Comparison of ENCODE assay signal across 23 cellular contexts in the genomic region with DNA sequence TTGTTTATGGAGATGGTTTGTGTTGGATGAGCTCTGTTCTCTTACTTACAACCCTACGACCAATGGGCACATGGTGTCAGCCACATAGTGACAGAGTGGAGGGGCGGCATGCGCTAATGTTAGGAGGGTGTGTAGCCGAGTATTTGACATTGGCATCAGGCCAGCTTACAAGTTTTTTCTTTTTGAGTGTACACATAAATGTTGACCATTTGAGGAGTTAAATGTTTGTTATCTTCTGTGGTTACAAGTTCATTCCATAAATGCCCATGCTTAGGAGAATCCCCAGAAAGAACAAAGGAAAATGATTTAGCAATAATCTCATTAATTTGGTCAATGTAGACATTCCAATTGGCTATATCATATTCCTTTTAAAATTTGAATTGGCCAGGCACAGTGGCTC.
DNase-seq lines count a peak whose midpoint lies in the region; ATAC-seq and TF ChIP-seq lines count a peak whose summit lies in the region.
"Had no signal": no experiment of that assay in that cellular context is flagged by ENCODE, and none has a peak within 500 bp of the region (broad histone marks: within the 10 kb centered on the region; RNA-seq: fewer than 3 reads in every experiment).

No MANE protein-coding gene starts in this region.

- H3K9me3 ChIP-seq in GM23248 (ENCODE audit: low read depth) (no peaks in the 10 kb centered on the region), PC-3 (ENCODE audit: low read length) (no peaks in the 10 kb centered on the region), stomach (no peaks in the 10 kb centered on the region)
- H3K9me3 ChIP-seq: left lung, thyroid gland had no signal

- H3K4me1 ChIP-seq in GM23248 (ENCODE audit: insufficient read depth) (peaks cover 33% of the 10 kb centered on the region), PC-3 (ENCODE audit: insufficient read depth, low read length) (peaks cover 35% of the 10 kb centered on the region), stomach (peaks cover 8 to 32% (median 17%) of the 10 kb centered on the region in 4 donors)
- H3K4me1 ChIP-seq: thyroid gland had no signal

- H3K9me2 ChIP-seq in GM23248 (ENCODE audit: insufficient read depth) (no peaks in the 10 kb centered on the region), PC-3 (replicated peaks; ENCODE audit: low read length) (no peaks in the 10 kb centered on the region)

- intact Hi-C loops in PC-3 (cut with micrococcal nuclease) (loop anchor here (5.0 kb wide), 1 partner anchor 196 kb away; no protein-coding TSS in a partner anchor), stomach (cut with DNase I; ENCODE audit: low total_unique reads) (no loop called here)

- H3K4me2 ChIP-seq in GM23248 (ENCODE audit: unreplicated experiment), result no peak overlapping the region
- H3K4me2 ChIP-seq in PC-3 (ENCODE audit: low read length), result no peak overlapping the region
- H3K4me2 ChIP-seq: PC-9 had no signal

- in situ Hi-C loops in GM23248 (cut with MboI), result no loop called here

- no peak overlapping the region for H3K4me3 ChIP-seq in GM23248
- no peak overlapping the region for H3K4me3 ChIP-seq in PC-3 (ENCODE audit: low read length)
- H3K4me3 ChIP-seq in epithelial cell of esophagus (ENCODE audit: low read length), result no peak overlapping the region
- H3K4me3 ChIP-seq in stomach, result no peak overlapping the region
- H3K4me3 ChIP-seq: heart left ventricle, left lung, PC-9, skin epidermis, thyroid gland had no signal

- H3K36me3 ChIP-seq in GM23248 (ENCODE audit: low read depth) (no peaks in the 10 kb centered on the region), PC-3 (ENCODE audit: low read depth, low read length) (no peaks in the 10 kb centered on the region), stomach (no peaks in the 10 kb centered on the region)
- H3K36me3 ChIP-seq: heart left ventricle, left lung, thyroid gland had no signal

- WGBS in GM23248 (ENCODE audit: low coverage in 1 of 2, low lambda C conversion rate in 2 of 2, missing lambda C conversion rate in 2 of 2), 2 experiments, result 86 to 89% methylated on average over 4 of the region's 4 CpGs
- WGBS in stomach, 5 donors, result 20 to 49% (median 37%) methylated on average over 4 of the region's 4 CpGs

- 0 out of 2 replicates have a peak overlapping the region, but pooled peaks have one; percentile 77 for H3K27ac ChIP-seq in GM23248
- no peak overlapping the region for H3K27ac ChIP-seq in PC-3 (ENCODE audit: low read length)
- H3K27ac ChIP-seq in stomach, result peak overlapping the region in 2 of 5 donors; percentile 22 to 31
- H3K27ac ChIP-seq: heart left ventricle, left lung, PC-9, thyroid gland had no signal

- H3K9ac ChIP-seq in GM23248 (no peak overlapping the region), PC-3 (ENCODE audit: low read length) (no peak overlapping the region)

- H3K27me3 ChIP-seq in GM23248 (replicated peaks; ENCODE audit: insufficient read depth) (no peaks in the 10 kb centered on the region), PC-3 (ENCODE audit: low read length) (no peaks in the 10 kb centered on the region), stomach (no peaks in the 10 kb centered on the region)
- H3K27me3 ChIP-seq: heart left ventricle, left lung, thyroid gland had no signal

- peaks cover 23% of the 10 kb centered on the region for H3F3A ChIP-seq in GM23248 (ENCODE audit: insufficient read depth)
- H3F3A ChIP-seq in PC-3 (ENCODE audit: low read length, unreplicated experiment), result peaks cover 4% of the 10 kb centered on the region

- H4K20me1 ChIP-seq in GM23248 (ENCODE audit: insufficient read depth) (no peaks in the 10 kb centered on the region), PC-3 (ENCODE audit: low read length) (no peaks in the 10 kb centered on the region)

- no peak for TF ChIP-seq CTCF in PC-3 (conservative IDR thresholded peaks at IDR 0.05; ENCODE audit: low read depth, low read length)
- TF ChIP-seq CTCF in epithelial cell of esophagus (IDR thresholded peaks at IDR 0.05; ENCODE audit: insufficient read depth, low read depth, low read length, missing control alignments), result no peak
- no peak for TF ChIP-seq CTCF in stomach (IDR thresholded peaks at IDR 0.05)

- POLR2A ChIA-PET in PC-3 (lab: Charles Lee; ENCODE audit: unreplicated experiment), result no interaction called here

- no peaks in the 10 kb centered on the region for H3K79me2 ChIP-seq in GM23248 (ENCODE audit: insufficient read depth)
- H3K79me2 ChIP-seq in PC-3 (ENCODE audit: low read length), result no peaks in the 10 kb centered on the region

- BruUV-seq in PC-3 (replicated peaks; lab: Mats Ljungman, UMichigan), result no TSS peak

- CTCF ChIA-PET in PC-3 (lab: Charles Lee), result no interaction called here

- H2AFZ ChIP-seq in GM23248, result no peak overlapping the region
- no peak overlapping the region for H2AFZ ChIP-seq in PC-3 (ENCODE audit: low read length)
- H2AFZ ChIP-seq: PC-9 had no signal

- ATAC-seq in PC-3 (no peak), GM19324 (IDR thresholded peaks at IDR 0.05; ENCODE audit: low FRiP score, unreplicated experiment) (no peak)
- ATAC-seq: heart left ventricle, left lung had no signal

- DNase-seq in GM23248 (no peak), PC-3 (peak; percentile 62), epithelial cell of esophagus (ENCODE audit: low read depth) (peak; percentile 43), renal cortical epithelial cell (ENCODE audit: low read depth) (peak; percentile 38), NCI-H1436 (lab: John Stamatoyannopoulos, UW) (no peak), stomach (no peak)
- DNase-seq: activated B cell treated with CpG ODN at 0.5 μM for 24 hours; activated CD4-positive, alpha-beta T cell treated with anti-CD3 and anti-CD28 coated beads, Interleukin-2, amount 50 U/mL, for 48 hours; AML-193; CD8-positive, alpha-beta memory T cell; DMS79; effector memory CD4-positive, alpha-beta T cell; heart left ventricle; left lung; midbrain; NCI-H187 treated with DMSO at 0.1 percent for 48 hours; nephron progenitor cell; stimulated activated CD4-positive, alpha-beta T cell treated with anti-CD3 and anti-CD28 coated beads, Interleukin-2, amount 100 ng/mL, for 24 hours; stimulated activated naive CD4-positive, alpha-beta T cell treated with Interleukin-2 at 50 U/mL for 16 hours; thyroid gland had no signal

- no peak for TF ChIP-seq EP300 in stomach (IDR thresholded peaks at IDR 0.05)

- no peak for TF ChIP-seq POLR2A in stomach (IDR thresholded peaks at IDR 0.05)

Comparison
In these comparisons a context has a peak if more than half of its experiments do, and no peak if none do; other contexts are left out.
1. DNase-seq: peak in PC-3 (single experiment), epithelial cell of esophagus (single experiment) and renal cortical epithelial cell (single experiment); none in GM23248 (single experiment), NCI-H1436 (single experiment) and stomach (single experiment).